Comparison of ENCODE assay signal across 8 cellular contexts in genomic region chr4:8439914-8440490, GRCh38. TPM values are rescaled to one million over a fixed set of nuclear protein-coding genes. Genes with fewer than 3 reads are reported as not detected.
DNase-seq lines count a peak whose midpoint lies in the region; ATAC-seq, FAIRE-seq and TF ChIP-seq lines count a peak whose summit lies in the region.

No MANE protein-coding gene starts in this region.

- TF ChIP-seq CTCF in endothelial cell of umbilical vein (IDR thresholded peaks at IDR 0.05; ENCODE audit: extremely low read depth in 1 of 2, insufficient read depth in 1 of 2, low read depth in 1 of 2, low read length in 2 of 2): no peak
- no peak for TF ChIP-seq CTCF in natural killer cell (IDR thresholded peaks at IDR 0.05)

- H3K9me3 Mint-ChIP-seq in natural killer cell: peaks cover 0 to 3% of the 10 kb centered on the region in 2 donors

- no peaks in the 10 kb centered on the region for H3K9me1 ChIP-seq in endothelial cell of umbilical vein (replicated peaks; ENCODE audit: control insufficient read depth, extremely low read depth, insufficient read depth, low read length)

- peak overlapping the region; percentile 99 for H3K27ac Mint-ChIP-seq in natural killer cell

- dilution Hi-C loops in endothelial cell of umbilical vein (cut with MboI; ENCODE audit: extremely low pct_ligation_motif_present, low sequenced_read_pairs): no loop called here

- H3K4me1 ChIP-seq in endothelial cell of umbilical vein (ENCODE audit: control insufficient read depth, extremely low read depth, insufficient read depth, low read length): peaks cover 47% of the 10 kb centered on the region

- H3K4me3 ChIP-seq in endothelial cell of umbilical vein (replicated peaks in 1 of 3; ENCODE audit: insufficient read depth in 1 of 3, low read depth in 1 of 3, low read length in 3 of 3): peak overlapping the region; percentile 71 to 97 (median 72)

- CTCF ChIA-PET in endothelial cell of umbilical vein (lab: Charles Lee): interaction anchor here (1.5 kb wide), 1 partner anchor 12 kb away, joined by 6 read pairs; no protein-coding TSS in a partner anchor

- POLR2A ChIA-PET in endothelial cell of umbilical vein (lab: Charles Lee): no interaction called here

- no peaks in the 10 kb centered on the region for H4K20me1 ChIP-seq in endothelial cell of umbilical vein (replicated peaks; ENCODE audit: control insufficient read depth, extremely low read depth, insufficient read depth, low read length)

- H3K4me1 Mint-ChIP-seq in natural killer cell: peaks cover 68 to 78% of the 10 kb centered on the region in 2 donors

- BruUV-seq in endothelial cell of umbilical vein (replicated peaks; lab: Mats Ljungman, UMichigan): TSS peak; percentile 84

- no peaks in the 10 kb centered on the region for H3K36me3 Mint-ChIP-seq in natural killer cell

- TF ChIP-seq POLR2A in endothelial cell of umbilical vein (IDR thresholded peaks at IDR 0.05; ENCODE audit: low read depth, low read length): no peak

- H3K4me2 ChIP-seq in endothelial cell of umbilical vein (ENCODE audit: insufficient read depth, low read length): peak overlapping the region; percentile 57

- no peaks in the 10 kb centered on the region for H3K27me3 Mint-ChIP-seq in natural killer cell (ENCODE audit: low read depth in 2 of 2)

- peak overlapping the region; percentile 91 for H3K27ac ChIP-seq in endothelial cell of umbilical vein (ENCODE audit: insufficient read depth, low read depth, low read length)

- H3K9ac ChIP-seq in endothelial cell of umbilical vein (replicated peaks; ENCODE audit: extremely low read depth, insufficient read depth, low read length): peak overlapping the region; percentile 99

- no peaks in the 10 kb centered on the region for H3K36me3 ChIP-seq in endothelial cell of umbilical vein (ENCODE audit: control insufficient read depth in 2 of 2, extremely low read depth in 1 of 2, insufficient read depth in 2 of 2, low read length in 2 of 2)

- FAIRE-seq in endothelial cell of umbilical vein (lab: Jason Lieb, UNC): no peak

- intact Hi-C loops in endothelial cell of umbilical vein (cut with micrococcal nuclease): loop anchor here (1.0 kb wide), 1 partner anchor 12 kb away; no protein-coding TSS in a partner anchor
- intact Hi-C loops in natural killer cell (cut with micrococcal nuclease): loop anchor here (1.0 kb wide), 2 partner anchors 12 to 31 kb away; no protein-coding TSS in a partner anchor

- H3K4me3 Mint-ChIP-seq in natural killer cell: peak overlapping the region; percentile 99

- peaks cover 51% of the 10 kb centered on the region for H3K79me2 ChIP-seq in endothelial cell of umbilical vein (ENCODE audit: control insufficient read depth, insufficient read depth, low read length)

- DNase-seq in AML-193 (lab: John Stamatoyannopoulos, UW) (peak; percentile 39 to 52), SKM-1 (lab: John Stamatoyannopoulos, UW; ENCODE audit: unreplicated experiment) (peak; percentile 63), endothelial cell of umbilical vein (ENCODE audit: low read depth, low spot score) (no peak), natural killer cell (no peak), iPS-NIHi7 (ENCODE audit: extremely low spot score) (no peak), NCI-H510A treated with DMSO at 0.1 percent for 48 hours (lab: John Stamatoyannopoulos, UW) (no peak)

- no peaks in the 10 kb centered on the region for H3K9me3 ChIP-seq in endothelial cell of umbilical vein (replicated peaks; ENCODE audit: control insufficient read depth, insufficient read depth, low read length)

- H3K27me3 ChIP-seq in endothelial cell of umbilical vein (ENCODE audit: control insufficient read depth in 2 of 2, insufficient read depth in 2 of 2, low read length in 2 of 2): no peaks in the 10 kb centered on the region

- peak overlapping the region; percentile 75 for H2AFZ ChIP-seq in endothelial cell of umbilical vein (ENCODE audit: low read depth, low read length)

- ATAC-seq in GM19035 (IDR thresholded peaks at IDR 0.05; ENCODE audit: unreplicated experiment) (peak; percentile 29), HG03139 (IDR thresholded peaks at IDR 0.05; ENCODE audit: unreplicated experiment) (peak; percentile 14), natural killer cell (peak; percentile 32 to 46 (median 43))

TF ChIP-seq in endothelial cell of umbilical vein, 7 proteins besides CTCF, POLR2A, EP300 and RAD21:
- TF ChIP-seq FOS (IDR thresholded peaks at IDR 0.05; ENCODE audit: borderline replicate concordance, insufficient read depth, low read length): no peak
- no peak for TF ChIP-seq GATA2 (IDR thresholded peaks at IDR 0.05; ENCODE audit: insufficient read depth, insufficient read length, low read depth, low read length)
- TF ChIP-seq POLR2AphosphoS5 (IDR thresholded peaks at IDR 0.05; ENCODE audit: insufficient read depth, low read depth, low read length): no peak
- TF ChIP-seq JUN (IDR thresholded peaks at IDR 0.05; ENCODE audit: borderline replicate concordance, insufficient read depth, insufficient read length, low read depth): no peak
- TF ChIP-seq, protein P1, sequence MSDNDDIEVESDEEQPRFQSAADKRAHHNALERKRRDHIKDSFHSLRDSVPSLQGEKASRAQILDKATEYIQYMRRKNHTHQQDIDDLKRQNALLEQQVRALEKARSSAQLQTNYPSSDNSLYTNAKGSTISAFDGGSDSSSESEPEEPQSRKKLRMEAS (IDR thresholded peaks at IDR 0.05; ENCODE audit: insufficient read depth, insufficient read length): no peak

RNA-seq across cellular contexts. Expression of gene ACOX3, which starts 0.5 kb away (rescaled TPM):
- total RNA-seq in endothelial cell of umbilical vein (25.6 and 26.3 TPM in 2 replicates), natural killer cell (10 to 100 TPM; 12.4 to 18.3 (median 15.4) TPM)
- polyA plus RNA-seq in endothelial cell of umbilical vein: 10.6 and 13.0 TPM in 2 replicates
- polyA plus RNA-seq in endothelial cell of umbilical vein (2011; cell fraction: cytosol; rRNA removed): 10.6 and 11.2 TPM in 2 replicates
- 28.3 and 29.2 TPM in 2 replicates for polyA plus RNA-seq in endothelial cell of umbilical vein (2011; cell fraction: nucleus; rRNA removed)
- polyA plus RNA-seq in endothelial cell of umbilical vein (2012): 22.9 and 25.7 TPM in 2 replicates
- polyA minus RNA-seq in endothelial cell of umbilical vein: 10.0 and 11.8 TPM in 2 replicates
- 1.1 TPM for polyA minus RNA-seq in endothelial cell of umbilical vein (2011; cell fraction: cytosol; rRNA and poly(A)+ RNA removed)
- polyA minus RNA-seq in endothelial cell of umbilical vein (2011; cell fraction: nucleus; rRNA and poly(A)+ RNA removed): 15.6 and 18.8 TPM in 2 replicates

RNA-seq across cellular contexts. Expression of gene TRMT44, which starts 0.6 kb away (rescaled TPM):
- total RNA-seq in endothelial cell of umbilical vein: 17.3 and 20.7 TPM in 2 replicates
- polyA plus RNA-seq in endothelial cell of umbilical vein: 10.4 and 10.6 TPM in 2 replicates
- 6.7 and 9.2 TPM in 2 replicates for polyA plus RNA-seq in endothelial cell of umbilical vein (2011; cell fraction: cytosol; rRNA removed)
- 29.7 and 32.7 TPM in 2 replicates for polyA plus RNA-seq in endothelial cell of umbilical vein (2011; cell fraction: nucleus; rRNA removed)
- 8.9 and 9.1 TPM in 2 replicates for polyA plus RNA-seq in endothelial cell of umbilical vein (2012)
- polyA minus RNA-seq in endothelial cell of umbilical vein: 14.2 and 14.3 TPM in 2 replicates
- 10.4 TPM for polyA minus RNA-seq in endothelial cell of umbilical vein (2011; cell fraction: cytosol; rRNA and poly(A)+ RNA removed)
- 22.2 and 37.1 TPM in 2 replicates for polyA minus RNA-seq in endothelial cell of umbilical vein (2011; cell fraction: nucleus; rRNA and poly(A)+ RNA removed)
- 10 to 100 TPM; 24.4 to 37.5 (median 34.3) TPM for total RNA-seq in natural killer cell

Comparison
In these comparisons a context has a peak if more than half of its experiments do, and no peak if none do; other contexts are left out.
1. DNase-seq: peak in AML-193 (2 of 2) and SKM-1 (single experiment); none in endothelial cell of umbilical vein (single experiment), natural killer cell (single experiment), iPS-NIHi7 (single experiment) and NCI-H510A treated with DMSO at 0.1 percent for 48 hours (single experiment).
2. Peak in every context shown above with its lines, with median percentiles within 50 percentile points of each other: ATAC-seq.